Comparison of ENCODE assay signal across 14 cellular contexts in genomic region chr15:74269362-74270035, GRCh38. TPM values are rescaled to one million over a fixed set of nuclear protein-coding genes. Genes with fewer than 3 reads are reported as not detected.
DNase-seq lines count a peak whose midpoint lies in the region; ATAC-seq and TF ChIP-seq lines count a peak whose summit lies in the region.
"Had no signal": no experiment of that assay in that cellular context is flagged by ENCODE, and none has a peak within 500 bp of the region (broad histone marks: within the 10 kb centered on the region; RNA-seq: fewer than 3 reads in every experiment).

No MANE protein-coding gene starts in this region.

- H3K4me2 ChIP-seq in neural progenitor cell, result no peak overlapping the region

- H3K4me3 ChIP-seq in neural progenitor cell (no peak overlapping the region), upper lobe of right lung (no peak overlapping the region)

- TF ChIP-seq CTCF in neural progenitor cell (IDR thresholded peaks at IDR 0.05), result no peak
- no peak for TF ChIP-seq CTCF in upper lobe of right lung (IDR thresholded peaks at IDR 0.05)

- intact Hi-C loops in upper lobe of right lung (cut with DNase I), result no loop called here

- H3K27me3 Mint-ChIP-seq in neural progenitor cell (ENCODE audit: insufficient read depth, low read depth), result peaks cover 20% of the 10 kb centered on the region

- peaks cover 5% of the 10 kb centered on the region for H3F3A ChIP-seq in neural progenitor cell (ENCODE audit: low read depth)

- no peak overlapping the region for H3K4me3 Mint-ChIP-seq in neural progenitor cell
- H3K4me3 Mint-ChIP-seq: CD4-positive, alpha-beta memory T cell had no signal

- H3K36me3 Mint-ChIP-seq in neural progenitor cell, result no peaks in the 10 kb centered on the region
- H3K36me3 Mint-ChIP-seq: CD4-positive, alpha-beta memory T cell had no signal

- no peaks in the 10 kb centered on the region for H3K79me2 ChIP-seq in neural progenitor cell (ENCODE audit: low read depth)

- H3K27me3 ChIP-seq in neural progenitor cell (no peaks in the 10 kb centered on the region), upper lobe of right lung (peaks cover 30% of the 10 kb centered on the region)
- H3K27me3 ChIP-seq: BE2C had no signal

- no peak overlapping the region for H3K9ac ChIP-seq in neural progenitor cell

- H3K36me3 ChIP-seq in neural progenitor cell, result no peaks in the 10 kb centered on the region
- no peaks in the 10 kb centered on the region for H3K36me3 ChIP-seq in upper lobe of right lung

- ATAC-seq in upper lobe of right lung, result no peak

- H3K4me1 ChIP-seq in neural progenitor cell (peaks cover 4% of the 10 kb centered on the region), upper lobe of right lung (no peaks in the 10 kb centered on the region)

- DNase-seq in DMS53 treated with DMSO at 0.1 percent for 48 hours (lab: John Stamatoyannopoulos, UW; ENCODE audit: unreplicated experiment), result peak; percentile 80
- peak; percentile 19 to 93 (median 83) for DNase-seq in NCI-H1417 (lab: John Stamatoyannopoulos, UW)
- peak; percentile 49 for DNase-seq in NCI-H510A treated with DMSO at 0.1 percent for 48 hours (lab: John Stamatoyannopoulos, UW)
- DNase-seq in neural progenitor cell (ENCODE audit: low spot score), result no peak
- DNase-seq in anterior cingulate cortex (lab: John Stamatoyannopoulos, UW), result no peak
- no peak for DNase-seq in upper lobe of right lung
- DNase-seq in activated gamma-delta T cell (lab: John Stamatoyannopoulos, UW), result no peak
- DNase-seq: BE2C; CD4-positive, alpha-beta memory T cell; KBM-7; NCI-H2029; NCI-H526 treated with DMSO at 0.1 percent for 48 hours; SHP77 treated with DMSO at 0.1 percent for 48 hours had no signal

- H2AFZ ChIP-seq in neural progenitor cell (replicated peaks), result no peak overlapping the region

- peaks cover 29% of the 10 kb centered on the region for H3K4me1 Mint-ChIP-seq in neural progenitor cell
- H3K4me1 Mint-ChIP-seq: CD4-positive, alpha-beta memory T cell had no signal

- peaks cover 9% of the 10 kb centered on the region for H4K20me1 ChIP-seq in neural progenitor cell (ENCODE audit: low read depth)

- no peaks in the 10 kb centered on the region for H3K9me3 Mint-ChIP-seq in neural progenitor cell

- H3K27ac ChIP-seq in neural progenitor cell (no peak overlapping the region), upper lobe of right lung (no peak overlapping the region)

- peak overlapping the region; percentile 53 for H3K27ac Mint-ChIP-seq in neural progenitor cell
- H3K27ac Mint-ChIP-seq: CD4-positive, alpha-beta memory T cell had no signal

- H3K9me3 ChIP-seq in neural progenitor cell (ENCODE audit: low read depth) (no peaks in the 10 kb centered on the region), upper lobe of right lung (no peaks in the 10 kb centered on the region)
- H3K9me3 ChIP-seq: BE2C had no signal

RNA-seq across cellular contexts. Expression of gene CCDC33, which starts 33.4 kb away (rescaled TPM):
- total RNA-seq in neural progenitor cell (ENCODE audit: low replicate concordance) (1.9 TPM in 1 of 2 replicates, not detected in the other), upper lobe of right lung (not detected)
- total RNA-seq: CD4-positive, alpha-beta memory T cell; T-helper 2 cell treated with Interferon-gamma antibody and Interleukin-4, amounts not matched to agents 100 ng/mL and 5 ng/mL, for 36 hours had no signal

Comparison
In these comparisons a context has a peak if more than half of its experiments do, and no peak if none do; other contexts are left out.
1. DNase-seq: peak in DMS53 treated with DMSO at 0.1 percent for 48 hours (single experiment), NCI-H1417 (3 of 3) and NCI-H510A treated with DMSO at 0.1 percent for 48 hours (single experiment); none in neural progenitor cell (single experiment), anterior cingulate cortex (0 of 58), upper lobe of right lung (single experiment) and activated gamma-delta T cell (single experiment).